9 cellular contexts compared by ENCODE assay signal in genomic region chr3:24773798-24774197, GRCh38.
DNase-seq lines count a peak whose midpoint lies in the region; ATAC-seq and TF ChIP-seq lines count a peak whose summit lies in the region.
"Had no signal": no experiment of that assay in that cellular context is flagged by ENCODE, and none has a peak within 500 bp of the region (broad histone marks: within the 10 kb centered on the region; RNA-seq: fewer than 3 reads in every experiment).

No MANE protein-coding gene starts in this region.

- H3K27ac Mint-ChIP-seq in activated naive CD8-positive, alpha-beta T cell treated with anti-CD3 and anti-CD28 coated beads, Interleukin-2, amount 50 U/mL, for 24 hours, result no peak overlapping the region

- H3K9me3 Mint-ChIP-seq in activated naive CD8-positive, alpha-beta T cell treated with anti-CD3 and anti-CD28 coated beads, Interleukin-2, amount 50 U/mL, for 24 hours, result peaks cover 4% of the 10 kb centered on the region

- H3K9me3 ChIP-seq in A673 (ENCODE audit: low read depth, low read length, poor library complexity, severe bottlenecking) (no peaks in the 10 kb centered on the region), heart right ventricle (no peaks in the 10 kb centered on the region)
- H3K9me3 ChIP-seq: neutrophil had no signal

- DNase-seq in A673 (ENCODE audit: low spot score), result peak; percentile 66
- DNase-seq in NCI-H2171 treated with DMSO at 0.1 percent for 48 hours (lab: John Stamatoyannopoulos, UW), result peak; percentile 76
- DNase-seq in activated naive CD8-positive, alpha-beta T cell treated with anti-CD3 and anti-CD28 coated beads, Interleukin-2, amount 50 U/mL, for 24 hours, result peak; percentile 12
- peak; percentile 20 to 41 for DNase-seq in heart right ventricle
- DNase-seq in retinal pigment epithelial cell (ENCODE audit: low read depth), result peak; percentile 43
- no peak for DNase-seq in activated CD4-positive, alpha-beta T cell treated with anti-CD3 and anti-CD28 coated beads for 1 hour

- ATAC-seq in HG02981 (IDR thresholded peaks at IDR 0.05; ENCODE audit: unreplicated experiment) (peak; percentile 79), heart right ventricle (peak; percentile 41 to 75 (median 60))
- no peak for ATAC-seq in activated naive CD8-positive, alpha-beta T cell treated with anti-CD3 and anti-CD28 coated beads, Interleukin-2, amount 50 U/mL, for 24 hours

- H3K36me3 Mint-ChIP-seq in activated naive CD8-positive, alpha-beta T cell treated with anti-CD3 and anti-CD28 coated beads, Interleukin-2, amount 50 U/mL, for 24 hours (ENCODE audit: low read depth), result no peaks in the 10 kb centered on the region

- TF ChIP-seq CTCF in A673 (conservative IDR thresholded peaks at IDR 0.05; ENCODE audit: low read depth, low read length) (peak; percentile 86), GM12874 (IDR thresholded peaks at IDR 0.05; ENCODE audit: insufficient read depth, low read depth, low read length) (peak; percentile 73), heart right ventricle (IDR thresholded peaks at IDR 0.05) (peak; percentile 57 to 86 (median 77)), retinal pigment epithelial cell (conservative IDR thresholded peaks at IDR 0.05; ENCODE audit: low read depth, low read length) (peak; percentile 94)

- no peak overlapping the region for H3K4me3 Mint-ChIP-seq in activated naive CD8-positive, alpha-beta T cell treated with anti-CD3 and anti-CD28 coated beads, Interleukin-2, amount 50 U/mL, for 24 hours

- 16 to 17% methylated on average over 4 of the region's 4 CpGs for WGBS in heart right ventricle, 2 donors

- H3K4me1 Mint-ChIP-seq in activated naive CD8-positive, alpha-beta T cell treated with anti-CD3 and anti-CD28 coated beads, Interleukin-2, amount 50 U/mL, for 24 hours, result no peaks in the 10 kb centered on the region

- intact Hi-C loops in A673 (cut with micrococcal nuclease; ENCODE audit: unreplicated experiment) (loop anchor here (1.0 to 10.0 kb wide), 3 partner anchors 260 to 1081 kb away; no protein-coding TSS in a partner anchor), heart right ventricle (cut with DNase I) (loop anchor here in 8 of 10 donors (2.0 to 10.0 kb wide), 9 partner anchors 261 to 824 kb away; no protein-coding TSS in a partner anchor)

- POLR2A ChIA-PET in A673 (lab: Charles Lee; ENCODE audit: low non-redundant PET), result no interaction called here

- H3K4me1 ChIP-seq in A673 (ENCODE audit: insufficient read depth, low read length, poor library complexity, severe bottlenecking), result no peaks in the 10 kb centered on the region
- no peaks in the 10 kb centered on the region for H3K4me1 ChIP-seq in heart right ventricle

- no TSS peak for BruUV-seq in A673 (replicated peaks; lab: Mats Ljungman, UMichigan)

- no peak overlapping the region for H3K27ac ChIP-seq in A673 (ENCODE audit: low read depth, low read length, poor library complexity, severe bottlenecking)
- no peak overlapping the region for H3K27ac ChIP-seq in heart right ventricle
- H3K27ac ChIP-seq: neutrophil had no signal

- no peaks in the 10 kb centered on the region for H3K27me3 Mint-ChIP-seq in activated naive CD8-positive, alpha-beta T cell treated with anti-CD3 and anti-CD28 coated beads, Interleukin-2, amount 50 U/mL, for 24 hours

- H3K27me3 ChIP-seq in A673 (replicated peaks; ENCODE audit: insufficient read depth, low read depth, low read length, poor library complexity) (peaks cover 15% of the 10 kb centered on the region), heart right ventricle (no peaks in the 10 kb centered on the region)
- H3K27me3 ChIP-seq: neutrophil had no signal

- H3K4me3 ChIP-seq in A673 (ENCODE audit: low read depth, low read length, poor library complexity, severe bottlenecking), result no peak overlapping the region
- no peak overlapping the region for H3K4me3 ChIP-seq in heart right ventricle
- no peak overlapping the region for H3K4me3 ChIP-seq in retinal pigment epithelial cell (ENCODE audit: low read length)

- H3K36me3 ChIP-seq in A673 (ENCODE audit: insufficient read depth, low read length, poor library complexity, severe bottlenecking), result no peaks in the 10 kb centered on the region
- no peaks in the 10 kb centered on the region for H3K36me3 ChIP-seq in heart right ventricle
- H3K36me3 ChIP-seq: neutrophil had no signal

- CTCF ChIA-PET in A673 (lab: Charles Lee), result interaction anchor here (0.6 to 1.0 kb wide), 3 partner anchors 33 to 820 kb away, joined by 3 to 6 read pairs (median 3); no protein-coding TSS in a partner anchor
